19 cellular contexts compared by ENCODE assay signal in genomic region chr2:101795033-101795432, GRCh38.
DNase-seq lines count a peak whose midpoint lies in the region; ATAC-seq, FAIRE-seq and TF ChIP-seq lines count a peak whose summit lies in the region.
"Had no signal": no experiment of that assay in that cellular context is flagged by ENCODE, and none has a peak within 500 bp of the region (broad histone marks: within the 10 kb centered on the region; RNA-seq: fewer than 3 reads in every experiment).

No MANE protein-coding gene starts in this region.

- no peak overlapping the region for H3K4me3 ChIP-seq in HepG2 (replicated peaks in 1 of 3; ENCODE audit: insufficient read depth in 1 of 3, low read depth in 2 of 3, low read length in 3 of 3)
- no peak overlapping the region for H3K4me3 ChIP-seq in right lobe of liver
- no peak overlapping the region for H3K4me3 ChIP-seq in transverse colon
- H3K4me3 ChIP-seq: SJSA1 had no signal

- no peak overlapping the region for H2AFZ ChIP-seq in HepG2 (ENCODE audit: low read length)

- TF ChIP-seq POLR2A in HepG2 (IDR thresholded peaks at IDR 0.05; ENCODE audit: insufficient read depth in 1 of 2, low read depth in 2 of 2, low read length in 2 of 2) = no peak
- no peak for TF ChIP-seq POLR2A in right lobe of liver (IDR thresholded peaks at IDR 0.05)
- no peak for TF ChIP-seq POLR2A in transverse colon (IDR thresholded peaks at IDR 0.05)

- H3K27ac ChIP-seq in HepG2 (ENCODE audit: extremely low read length, insufficient read depth, low read length) (no peak overlapping the region), right lobe of liver (no peak overlapping the region), cingulate gyrus (ENCODE audit: low read depth, low read length) (peak overlapping the region; percentile 62), transverse colon (no peak overlapping the region)
- H3K27ac ChIP-seq: RWPE1, SJSA1 had no signal

- intact Hi-C loops in HepG2 (cut with micrococcal nuclease; ENCODE audit: unreplicated experiment) (no loop called here), right lobe of liver (cut with DNase I) (no loop called here), transverse colon (cut with DNase I; ENCODE audit: low total_unique reads) (no loop called here)

- H3K79me2 ChIP-seq in HepG2 (ENCODE audit: insufficient read depth, low read length) = peaks cover 100% of the 10 kb centered on the region

- FAIRE-seq in HepG2 (lab: Jason Lieb, UNC) = no peak
- FAIRE-seq: H1 had no signal

- H4K20me1 ChIP-seq in HepG2 (ENCODE audit: insufficient read depth, low read length) = peaks cover 61% of the 10 kb centered on the region

- no peak overlapping the region for H3K4me2 ChIP-seq in HepG2 (ENCODE audit: low read depth, low read length)

- no peak overlapping the region for H3K9ac ChIP-seq in HepG2 (ENCODE audit: insufficient read depth, low read depth, low read length)

- peaks cover 17 to 44% of the 10 kb centered on the region in 2 experiments for H3K36me3 ChIP-seq in HepG2 (replicated peaks in 1 of 2; ENCODE audit: control insufficient read depth in 1 of 2, insufficient read depth in 2 of 2, low read length in 2 of 2)
- no peaks in the 10 kb centered on the region for H3K36me3 ChIP-seq in right lobe of liver
- H3K36me3 ChIP-seq in transverse colon = no peaks in the 10 kb centered on the region

- CTCF ChIA-PET in HepG2 (lab: Yijun Ruan, JAX; ENCODE audit: low intra/inter-chr PET ratio, low total read pairs) = no interaction called here

- peaks cover 77% of the 10 kb centered on the region for H3K4me1 Mint-ChIP-seq in nephron

- TF ChIP-seq CTCF in HepG2 (CRISPR knock-in tag; IDR thresholded peaks at IDR 0.05) (no peak), right lobe of liver (IDR thresholded peaks at IDR 0.05) (no peak), nephron (IDR thresholded peaks at IDR 0.05; ENCODE audit: unreplicated experiment in 3 of 3) (no peak), transverse colon (IDR thresholded peaks at IDR 0.05) (no peak)

- H3K27me3 Mint-ChIP-seq in nephron (ENCODE audit: low read depth) = no peaks in the 10 kb centered on the region

- TF ChIP-seq EP300 in HepG2 (IDR thresholded peaks at IDR 0.05; ENCODE audit: low read depth in 2 of 2, low read length in 2 of 2) = no peak
- TF ChIP-seq EP300 in HepG2 (CRISPR knock-in tag; IDR thresholded peaks at IDR 0.05; ENCODE audit: borderline replicate concordance) = no peak
- TF ChIP-seq EP300 in transverse colon (IDR thresholded peaks at IDR 0.05; ENCODE audit: low read depth) = no peak

- peak overlapping the region; percentile 19 to 68 (median 22) for H3K27ac Mint-ChIP-seq in nephron
- H3K27ac Mint-ChIP-seq: CD14-positive monocyte had no signal

- peaks cover 18% of the 10 kb centered on the region for H3K36me3 Mint-ChIP-seq in nephron (ENCODE audit: low read depth)

- no peaks in the 10 kb centered on the region for H3K9me3 Mint-ChIP-seq in nephron

- no peak for DNase-seq in HepG2 (ENCODE audit: low spot score)
- no peak for DNase-seq in right lobe of liver
- no peak for DNase-seq in DMS53 (lab: John Stamatoyannopoulos, UW)
- DNase-seq in transverse colon = no peak
- DNase-seq: KG1, NCI-H1048, NCI-H1436 treated with DMSO at 0.1 percent for 48 hours, NCI-H2081, NCI-H510A, NCI-H82, PC-3 had no signal

- in situ Hi-C loops in HepG2 (cut with HindIII; ENCODE audit: extremely low pct_ligation_motif_present, low pct_unique_long_range_greater_than_20kb) (no loop called here), transverse colon (cut with MboI; ENCODE audit: low pct_ligation_motif_present in 1 of 4, low pct_unique_long_range_greater_than_20kb in 1 of 4, low sequenced_read_pairs in 3 of 4) (no loop called here)

- H3K27me3 ChIP-seq in HepG2 (ENCODE audit: control insufficient read depth in 1 of 2, insufficient read depth in 2 of 2, low read length in 2 of 2) = no peaks in the 10 kb centered on the region
- no peaks in the 10 kb centered on the region for H3K27me3 ChIP-seq in right lobe of liver
- H3K27me3 ChIP-seq in transverse colon = no peaks in the 10 kb centered on the region
- H3K27me3 ChIP-seq: SJSA1 had no signal

- BruUV-seq in HepG2 (replicated peaks; lab: Mats Ljungman, UMichigan) = no TSS peak

- TF ChIP-seq RAD21 in HepG2 (CRISPR knock-in tag; IDR thresholded peaks at IDR 0.05) = no peak

- ATAC-seq in HepG2 (no peak), right lobe of liver (no peak), HG02973 (IDR thresholded peaks at IDR 0.05; ENCODE audit: unreplicated experiment) (no peak), GM21447 (IDR thresholded peaks at IDR 0.05; ENCODE audit: unreplicated experiment) (no peak)
- ATAC-seq: PC-3 had no signal

- H3K4me1 ChIP-seq in HepG2 (ENCODE audit: insufficient read depth, low read length) (peaks cover 48% of the 10 kb centered on the region), right lobe of liver (peaks cover 0 to 35% (median 0%) of the 10 kb centered on the region in 4 donors), transverse colon (peaks cover 0 to 26% (median 9%) of the 10 kb centered on the region in 4 donors)
- H3K4me1 ChIP-seq: SJSA1 had no signal

- no peak overlapping the region for H3K4me3 Mint-ChIP-seq in nephron
- H3K4me3 Mint-ChIP-seq: CD14-positive monocyte had no signal

- WGBS in HepG2 (ENCODE audit: low lambda C conversion rate) = 98% methylated on average over 4 of the region's 4 CpGs
- WGBS in right lobe of liver (ENCODE audit: insufficient coverage, low coverage, low lambda C conversion rate, missing lambda C conversion rate) = 66% methylated on average over 4 of the region's 4 CpGs
- WGBS in transverse colon (ENCODE audit: low coverage in 1 of 2), 2 donors = 95 to 100% methylated on average over 1 to 4 of the region's 4 CpGs

- H3K9me3 ChIP-seq in HepG2 (ENCODE audit: low read length) = no peaks in the 10 kb centered on the region
- H3K9me3 ChIP-seq in right lobe of liver = no peaks in the 10 kb centered on the region
- H3K9me3 ChIP-seq in transverse colon = no peaks in the 10 kb centered on the region
- H3K9me3 ChIP-seq: SJSA1 had no signal

- POLR2A ChIA-PET in HepG2 (lab: Yijun Ruan, JAX) = no interaction called here

TF ChIP-seq in HepG2, 621 proteins besides CTCF, POLR2A, EP300 and RAD21:
- TF ChIP-seq ZBTB1 (CRISPR knock-in tag; IDR thresholded peaks at IDR 0.05; ENCODE audit: borderline replicate concordance) (no peak), ZNF160 (CRISPR knock-in tag; IDR thresholded peaks at IDR 0.05) (no peak), ZBTB8A (CRISPR knock-in tag; IDR thresholded peaks at IDR 0.05; ENCODE audit: borderline replicate concordance, low read depth) (no peak), CREB1 (IDR thresholded peaks at IDR 0.05) (no peak), CREB1 (CRISPR knock-in tag; IDR thresholded peaks at IDR 0.05) (0 out of 2 replicates have a peak, but pooled peaks have one; percentile 19)
